ENCODE assay signal across 2 cellular contexts in genomic region chr1:88673446-88673845, GRCh38.
TF ChIP-seq lines count a peak whose summit lies in the region.

No MANE protein-coding gene starts in this region.

TF ChIP-seq in SK-N-SH, 30 proteins besides CTCF, POLR2A, EP300 and RAD21 (continued from another document):
- TF ChIP-seq USF1 (IDR thresholded peaks at IDR 0.05; ENCODE audit: borderline replicate concordance, low read depth), result no peak
- no peak for TF ChIP-seq NFIC (IDR thresholded peaks at IDR 0.05; ENCODE audit: borderline replicate concordance)
- no peak for TF ChIP-seq MAX (IDR thresholded peaks at IDR 0.05; ENCODE audit: low read depth)
- TF ChIP-seq MXI1 (IDR thresholded peaks at IDR 0.05; ENCODE audit: low read depth, low read length), result no peak
- TF ChIP-seq RXRA (IDR thresholded peaks at IDR 0.05; ENCODE audit: borderline replicate concordance, low read depth), result no peak
- TF ChIP-seq TEAD4 (IDR thresholded peaks at IDR 0.05; ENCODE audit: borderline replicate concordance, insufficient read depth), result no peak
- TF ChIP-seq SIN3A (IDR thresholded peaks at IDR 0.05; ENCODE audit: borderline replicate concordance, low read depth, low read length), result no peak
- no peak for TF ChIP-seq GATA2 (CRISPR knock-in tag; IDR thresholded peaks at IDR 0.05)
- TF ChIP-seq FOXJ3 (CRISPR knock-in tag; IDR thresholded peaks at IDR 0.05), result no peak
- TF ChIP-seq IRF3 (IDR thresholded peaks at IDR 0.05; ENCODE audit: low read depth, low read length), result no peak

TF ChIP-seq in SK-N-SH treated with all-trans-retinoic acid at 6 μM for 48 hours, 23 proteins besides CTCF, POLR2A, EP300 and RAD21 (continued from another document):
- TF ChIP-seq TSHZ2 (CRISPR knock-in tag; IDR thresholded peaks at IDR 0.05) (no peak), PPARA (CRISPR knock-in tag; IDR thresholded peaks at IDR 0.05; ENCODE audit: borderline replicate concordance) (no peak), ZNF8 (CRISPR knock-in tag; IDR thresholded peaks at IDR 0.05) (no peak), ESRRG (CRISPR knock-in tag; IDR thresholded peaks at IDR 0.05) (no peak), TOX (CRISPR knock-in tag; IDR thresholded peaks at IDR 0.05; ENCODE audit: borderline replicate concordance) (no peak), ZFP3 (CRISPR knock-in tag; IDR thresholded peaks at IDR 0.05) (no peak), TCF4 (CRISPR knock-in tag; IDR thresholded peaks at IDR 0.05; ENCODE audit: borderline replicate concordance) (no peak), PATZ1 (CRISPR knock-in tag; IDR thresholded peaks at IDR 0.05; ENCODE audit: borderline replicate concordance) (no peak), OSR1 (CRISPR knock-in tag; IDR thresholded peaks at IDR 0.05) (no peak), RARB (CRISPR knock-in tag; IDR thresholded peaks at IDR 0.05) (no peak)
